In the genomic region with DNA sequence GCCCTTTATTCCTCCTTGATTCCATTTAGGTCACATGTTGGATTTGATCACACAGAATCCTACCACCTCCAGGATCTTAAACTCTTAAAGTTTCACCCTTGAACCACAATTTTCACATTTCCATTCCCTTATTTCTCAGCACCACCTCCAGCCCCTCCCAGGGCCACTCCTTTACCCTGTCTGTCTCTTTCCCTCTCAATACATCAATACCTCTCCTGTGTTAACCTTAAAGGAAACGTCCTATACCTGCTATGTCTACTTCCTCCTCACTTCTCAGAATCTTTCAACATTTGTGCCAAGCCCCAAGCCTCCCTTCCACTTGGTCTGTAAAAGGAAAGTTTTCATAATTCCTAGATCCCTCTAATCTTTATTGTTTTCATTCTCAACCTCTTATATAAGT, we compare ENCODE assay signal across 22 cellular contexts.
DNase-seq lines count a peak whose midpoint lies in the region; ATAC-seq, FAIRE-seq and TF ChIP-seq lines count a peak whose summit lies in the region.
"Had no signal": no experiment of that assay in that cellular context is flagged by ENCODE, and none has a peak within 500 bp of the region (broad histone marks: within the 10 kb centered on the region; RNA-seq: fewer than 3 reads in every experiment).

No MANE protein-coding gene starts in this region.

- H3K4me3 ChIP-seq in CD4-positive, CD25-positive, alpha-beta regulatory T cell (ENCODE audit: low read depth, low read length) = no peak overlapping the region
- no peak overlapping the region for H3K4me3 ChIP-seq in GM23338
- H3K4me3 ChIP-seq in astrocyte (ENCODE audit: insufficient read depth, low read depth, low read length) = no peak overlapping the region
- H3K4me3 ChIP-seq: body of pancreas, upper lobe of right lung had no signal

- no peak overlapping the region for H3K9ac ChIP-seq in astrocyte (ENCODE audit: low read length)

- H3K9me3 ChIP-seq in CD4-positive, CD25-positive, alpha-beta regulatory T cell (ENCODE audit: control insufficient read depth in 2 of 2, low read length in 2 of 2) = no peaks in the 10 kb centered on the region
- no peaks in the 10 kb centered on the region for H3K9me3 ChIP-seq in astrocyte (ENCODE audit: insufficient read depth, low read depth, low read length)
- H3K9me3 ChIP-seq: body of pancreas, upper lobe of right lung had no signal

- peaks cover 29 to 42% (median 38%) of the 10 kb centered on the region in 4 donors for H3K4me1 Mint-ChIP-seq in CD4-positive, CD25-positive, alpha-beta regulatory T cell
- H3K4me1 Mint-ChIP-seq in GM23338 (no peaks in the 10 kb centered on the region), astrocyte (ENCODE audit: low read depth, unreplicated experiment) (peaks cover 14% of the 10 kb centered on the region)
- peaks cover 9 to 29% (median 21%) of the 10 kb centered on the region in 4 donors for H3K4me1 Mint-ChIP-seq in naive thymus-derived CD8-positive, alpha-beta T cell

- peak overlapping the region in 3 of 4 donors; percentile 3 to 12 (median 9) for H3K4me3 Mint-ChIP-seq in CD4-positive, CD25-positive, alpha-beta regulatory T cell
- H3K4me3 Mint-ChIP-seq in GM23338 (no peak overlapping the region), astrocyte (ENCODE audit: unreplicated experiment) (no peak overlapping the region)
- H3K4me3 Mint-ChIP-seq in naive thymus-derived CD8-positive, alpha-beta T cell = peak overlapping the region in 3 of 10 donors; percentile 12 to 38 (median 19)

- no peaks in the 10 kb centered on the region for H3F3A ChIP-seq in GM23338 (replicated peaks; ENCODE audit: low read depth)

- no peaks in the 10 kb centered on the region for H3K27me3 Mint-ChIP-seq in CD4-positive, CD25-positive, alpha-beta regulatory T cell
- no peaks in the 10 kb centered on the region for H3K27me3 Mint-ChIP-seq in GM23338 (ENCODE audit: insufficient read depth, low read depth, poor library complexity)
- no peaks in the 10 kb centered on the region for H3K27me3 Mint-ChIP-seq in astrocyte (ENCODE audit: low read depth, unreplicated experiment)
- no peaks in the 10 kb centered on the region for H3K27me3 Mint-ChIP-seq in naive thymus-derived CD8-positive, alpha-beta T cell

- no peak for FAIRE-seq in astrocyte (lab: Jason Lieb, UNC)
- FAIRE-seq: endometrium had no signal

- peaks cover 5% of the 10 kb centered on the region for H3K36me3 Mint-ChIP-seq in CD4-positive, CD25-positive, alpha-beta regulatory T cell
- no peaks in the 10 kb centered on the region for H3K36me3 Mint-ChIP-seq in GM23338 (ENCODE audit: low read depth)
- peaks cover 6% of the 10 kb centered on the region for H3K36me3 Mint-ChIP-seq in astrocyte (ENCODE audit: low read depth, unreplicated experiment)
- peaks cover 0 to 2% (median 0%) of the 10 kb centered on the region in 3 donors for H3K36me3 Mint-ChIP-seq in naive thymus-derived CD8-positive, alpha-beta T cell

- no peak overlapping the region for H3K4me2 ChIP-seq in GM23338
- H3K4me2 ChIP-seq in astrocyte (ENCODE audit: low read length) = no peak overlapping the region

- H2AFZ ChIP-seq in GM23338 (no peak overlapping the region), astrocyte (ENCODE audit: low read depth, low read length) (no peak overlapping the region)

- H3K27me3 ChIP-seq in CD4-positive, CD25-positive, alpha-beta regulatory T cell (ENCODE audit: control insufficient read depth, insufficient read depth, low read length) = no peaks in the 10 kb centered on the region
- H3K27me3 ChIP-seq in GM23338 (ENCODE audit: insufficient read depth) = no peaks in the 10 kb centered on the region
- H3K27me3 ChIP-seq in astrocyte (ENCODE audit: insufficient read depth, low read length) = no peaks in the 10 kb centered on the region
- H3K27me3 ChIP-seq: body of pancreas, upper lobe of right lung had no signal

- no peaks in the 10 kb centered on the region for H3K9me2 ChIP-seq in GM23338 (ENCODE audit: insufficient read depth)

- ATAC-seq in CD4-positive, CD25-positive, alpha-beta regulatory T cell (ENCODE audit: low read depth in 2 of 2) = no peak
- ATAC-seq in GM23338 (no peak), GM18909 (IDR thresholded peaks at IDR 0.05; ENCODE audit: poor library complexity, unreplicated experiment) (no peak), GM18870 (IDR thresholded peaks at IDR 0.05; ENCODE audit: unreplicated experiment) (no peak), GM19035 (IDR thresholded peaks at IDR 0.05; ENCODE audit: unreplicated experiment) (no peak)
- no peak for ATAC-seq in naive thymus-derived CD8-positive, alpha-beta T cell
- ATAC-seq: body of pancreas, Right ventricle myocardium inferior, sciatic nerve, upper lobe of right lung had no signal

- peaks cover 0 to 3% (median 0%) of the 10 kb centered on the region in 7 donors for H3K9me3 Mint-ChIP-seq in CD4-positive, CD25-positive, alpha-beta regulatory T cell
- H3K9me3 Mint-ChIP-seq in GM23338 = no peaks in the 10 kb centered on the region
- H3K9me3 Mint-ChIP-seq in astrocyte (ENCODE audit: unreplicated experiment) = no peaks in the 10 kb centered on the region
- H3K9me3 Mint-ChIP-seq in naive thymus-derived CD8-positive, alpha-beta T cell = no peaks in the 10 kb centered on the region

- no peaks in the 10 kb centered on the region for H3K36me3 ChIP-seq in CD4-positive, CD25-positive, alpha-beta regulatory T cell (ENCODE audit: control insufficient read depth, insufficient read depth, low read length)
- no peaks in the 10 kb centered on the region for H3K36me3 ChIP-seq in GM23338 (ENCODE audit: insufficient read depth)
- no peaks in the 10 kb centered on the region for H3K36me3 ChIP-seq in astrocyte (ENCODE audit: insufficient read depth, low read length)
- H3K36me3 ChIP-seq: upper lobe of right lung had no signal

- POLR2A ChIA-PET in naive thymus-derived CD8-positive, alpha-beta T cell (lab: Charles Lee) = no interaction called here

- peak in 1 of 3 donors; percentile 19 for DNase-seq in CD4-positive, CD25-positive, alpha-beta regulatory T cell
- no peak for DNase-seq in GM23338 (ENCODE audit: low spot score)
- DNase-seq in astrocyte (ENCODE audit: low read depth) = no peak
- DNase-seq in naive thymus-derived CD8-positive, alpha-beta T cell = no peak
- no peak for DNase-seq in NCI-H1436 treated with DMSO at 0.1 percent for 48 hours (lab: John Stamatoyannopoulos, UW)
- DNase-seq: ACHN; activated naive CD4-positive, alpha-beta T cell treated with anti-CD3 and anti-CD28 coated beads, Interleukin-2, amount 50 U/mL, for 16 hours; activated T-cell treated with anti-CD3 and anti-CD28 coated beads, Interleukin-2, amount 50 U/mL, for 48 hours; body of pancreas; C1 segment of cervical spinal cord; DMS153; NCI-H1105; NCI-H2081; NCI-H345; NCI-H82; upper lobe of right lung had no signal

- H3K4me1 ChIP-seq in CD4-positive, CD25-positive, alpha-beta regulatory T cell (ENCODE audit: control insufficient read depth, insufficient read depth, low read length, poor library complexity, severe bottlenecking) = peaks cover 25% of the 10 kb centered on the region
- H3K4me1 ChIP-seq in GM23338 (ENCODE audit: insufficient read depth) = no peaks in the 10 kb centered on the region
- H3K4me1 ChIP-seq in astrocyte (ENCODE audit: insufficient read depth, low read length) = no peaks in the 10 kb centered on the region
- H3K4me1 ChIP-seq: body of pancreas had no signal

- TF ChIP-seq CTCF in GM23338 (conservative IDR thresholded peaks at IDR 0.05; ENCODE audit: low read depth in 2 of 2) = no peak
- TF ChIP-seq CTCF in astrocyte (IDR thresholded peaks at IDR 0.05; ENCODE audit: insufficient read depth, low read depth, low read length) = no peak

- no peaks in the 10 kb centered on the region for H4K20me1 ChIP-seq in GM23338 (replicated peaks; ENCODE audit: insufficient read depth)
- peaks cover 3% of the 10 kb centered on the region for H4K20me1 ChIP-seq in astrocyte (ENCODE audit: insufficient read depth, low read length)

- peak overlapping the region; percentile 0 to 74 (median 26) for H3K27ac Mint-ChIP-seq in CD4-positive, CD25-positive, alpha-beta regulatory T cell
- no peak overlapping the region for H3K27ac Mint-ChIP-seq in GM23338
- H3K27ac Mint-ChIP-seq in astrocyte (ENCODE audit: unreplicated experiment) = peak overlapping the region; percentile 1
- peak overlapping the region in 6 of 10 donors; percentile 12 to 44 (median 32) for H3K27ac Mint-ChIP-seq in naive thymus-derived CD8-positive, alpha-beta T cell

- H3K79me2 ChIP-seq in GM23338 (replicated peaks; ENCODE audit: insufficient read depth) (no peaks in the 10 kb centered on the region), astrocyte (ENCODE audit: insufficient read depth, low read length) (no peaks in the 10 kb centered on the region)

- no peak overlapping the region for H3K27ac ChIP-seq in CD4-positive, CD25-positive, alpha-beta regulatory T cell (ENCODE audit: insufficient read depth, low read length, poor library complexity, severe bottlenecking)
- H3K27ac ChIP-seq in GM23338 (ENCODE audit: low read depth) = peak overlapping the region; percentile 32; the same call in 1 of the 2 replicates
- no peak overlapping the region for H3K27ac ChIP-seq in astrocyte (ENCODE audit: low read depth, low read length)
- H3K27ac ChIP-seq: body of pancreas, upper lobe of right lung had no signal

TF ChIP-seq in GM23338, 12 proteins besides CTCF, POLR2A, EP300 and RAD21 (continues in another document):
- TF ChIP-seq JUNB (IDR thresholded peaks at IDR 0.05; ENCODE audit: unreplicated experiment) (no peak), EZH2phosphoT487 (IDR thresholded peaks at IDR 0.05; ENCODE audit: unreplicated experiment) (no peak), ZNF114 (CRISPR knock-in tag; IDR thresholded peaks at IDR 0.05) (no peak), EZH2 (IDR thresholded peaks at IDR 0.05; ENCODE audit: low read depth, unreplicated experiment) (no peak), CREB1 (CRISPR knock-in tag; IDR thresholded peaks at IDR 0.05; ENCODE audit: low read depth) (no peak)

Comparison
In these comparisons a context has a peak if more than half of its experiments do, and no peak if none do; other contexts are left out.
1. H3K4me3 Mint-ChIP-seq: peak in CD4-positive, CD25-positive, alpha-beta regulatory T cell (3 of 4); none in GM23338 (single experiment) and astrocyte (single experiment).